8 cellular contexts compared by ENCODE assay signal in the genomic region with DNA sequence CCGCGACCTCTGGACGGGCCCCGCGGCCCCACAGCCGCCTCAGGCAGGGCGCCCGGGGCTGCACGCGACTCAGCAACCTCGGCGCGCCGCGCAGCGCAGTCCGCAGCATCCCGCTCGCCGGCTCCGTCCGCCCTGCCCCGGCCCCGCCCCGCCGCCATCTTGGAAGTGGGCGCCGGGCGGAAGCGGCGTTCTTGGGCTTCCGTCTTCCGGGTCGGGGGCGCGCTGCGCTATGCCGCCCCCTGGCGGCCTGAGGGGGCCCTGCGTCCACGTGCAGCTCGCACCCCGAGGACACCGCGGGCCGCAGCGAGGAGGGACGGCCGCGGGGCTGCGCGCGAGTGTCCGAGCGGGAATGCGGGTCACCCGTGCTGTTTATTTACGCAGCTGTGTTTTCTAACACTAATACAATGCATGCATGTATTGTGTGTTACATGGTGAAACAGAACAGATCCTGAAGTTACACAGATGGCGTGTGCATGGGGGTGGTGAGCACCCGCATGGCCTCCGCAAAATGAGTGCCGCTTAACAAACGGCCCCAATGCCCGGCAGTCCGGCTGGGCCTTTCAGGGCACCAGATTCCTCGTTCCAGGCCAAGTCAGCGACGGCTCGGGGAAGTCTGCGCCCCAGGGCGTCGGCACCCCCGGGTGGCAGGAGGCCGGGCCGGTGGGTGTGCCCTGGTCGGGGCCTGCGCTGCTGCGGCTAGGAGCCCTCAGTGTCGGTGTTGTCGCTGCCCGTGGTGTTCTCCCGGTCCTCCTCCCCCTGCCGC. TPM values are rescaled to one million over a fixed set of nuclear protein-coding genes. Genes with fewer than 3 reads are reported as not detected.
A peak's percentile ranks its signal among the peaks of the same experiment; 100 is the strongest.
DNase-seq lines count a peak whose midpoint lies in the region; ATAC-seq and TF ChIP-seq lines count a peak whose summit lies in the region.

TSS of gene DNLZ (minus strand) at position 139 of the 763 bp plus-strand sequence. CDS start at position 109, 30 bp downstream.

- TF ChIP-seq CTCF in lower lobe of right lung (IDR thresholded peaks at IDR 0.05), result peak; percentile 98

- POLR2A ChIA-PET in activated CD4-positive, alpha-beta memory T cell treated with anti-CD3 and anti-CD28 coated beads, Interleukin-2, amount 10 ng/mL, durations not matched to agents 7 days and 5 days (lab: Charles Lee), result interaction anchor here (0.9 to 2.5 kb wide), 24 partner anchors 10 to 732 kb away, joined by 3 to 23 read pairs (median 4); partner anchors contain the start of genes CAMSAP1, ENTR1, GPSM1 and PMPCA

- ATAC-seq in HG03442 (IDR thresholded peaks at IDR 0.05; ENCODE audit: unreplicated experiment), result peak; percentile 48
- peak; percentile 86 to 89 for ATAC-seq in lower lobe of right lung

- no peaks in the 10 kb centered on the region for H3K9me3 Mint-ChIP-seq in activated CD4-positive, alpha-beta memory T cell treated with anti-CD3 and anti-CD28 coated beads, Interleukin-2, amount 10 ng/mL, durations not matched to agents 7 days and 5 days

- H3K4me3 ChIP-seq in duodenal mucosa (ENCODE audit: low read depth in 1 of 2, low read length in 2 of 2), result peak within 1 kb of the TSS; percentile 56 to 77
- peak within 1 kb of the TSS; percentile 79 for H3K4me3 ChIP-seq in lower lobe of right lung

- H3K9ac ChIP-seq in duodenal mucosa (ENCODE audit: low read depth in 1 of 2, low read length in 2 of 2), result peak within 1 kb of the TSS; percentile 11 to 43

- peak within 1 kb of the TSS; percentile 88 for H3K27ac Mint-ChIP-seq in activated CD4-positive, alpha-beta memory T cell treated with anti-CD3 and anti-CD28 coated beads, Interleukin-2, amount 10 ng/mL, durations not matched to agents 7 days and 5 days

- H3K36me3 ChIP-seq in duodenal mucosa (ENCODE audit: control insufficient read depth in 1 of 2, insufficient read depth in 2 of 2, low read length in 2 of 2) (peaks cover 0 to 9% of the 10 kb centered on the region in 2 donors), lower lobe of right lung (no peaks in the 10 kb centered on the region)

- H3K27ac ChIP-seq in duodenal mucosa (ENCODE audit: low read depth, low read length) (peak within 1 kb of the TSS; percentile 78), lower lobe of right lung (peak within 1 kb of the TSS; percentile 92)

- intact Hi-C loops in lower lobe of right lung (cut with DNase I), result no loop called here

- peak within 1 kb of the TSS; percentile 82 for H3K4me3 Mint-ChIP-seq in activated CD4-positive, alpha-beta memory T cell treated with anti-CD3 and anti-CD28 coated beads, Interleukin-2, amount 10 ng/mL, durations not matched to agents 7 days and 5 days

- H3K27me3 Mint-ChIP-seq in activated CD4-positive, alpha-beta memory T cell treated with anti-CD3 and anti-CD28 coated beads, Interleukin-2, amount 10 ng/mL, durations not matched to agents 7 days and 5 days, result no peaks in the 10 kb centered on the region

- H3K4me1 ChIP-seq in duodenal mucosa (ENCODE audit: control insufficient read depth in 1 of 2, insufficient read depth in 2 of 2, low read length in 2 of 2) (peaks cover 8 to 15% of the 10 kb centered on the region in 2 donors), lower lobe of right lung (peaks cover 28% of the 10 kb centered on the region)

- H3K27me3 ChIP-seq in duodenal mucosa (ENCODE audit: control insufficient read depth in 1 of 2, insufficient read depth in 2 of 2, low read length in 2 of 2), result no peaks in the 10 kb centered on the region
- no peaks in the 10 kb centered on the region for H3K27me3 ChIP-seq in lower lobe of right lung (ENCODE audit: low read depth)

- H3K4me1 Mint-ChIP-seq in activated CD4-positive, alpha-beta memory T cell treated with anti-CD3 and anti-CD28 coated beads, Interleukin-2, amount 10 ng/mL, durations not matched to agents 7 days and 5 days, result peaks cover 6% of the 10 kb centered on the region

- DNase-seq in CD1c-positive myeloid dendritic cell (ENCODE audit: extremely low spot score), result peak; percentile 96
- peak; percentile 98 for DNase-seq in GM19240 (ENCODE audit: insufficient read length, low spot score)
- peak; percentile 84 for DNase-seq in NCI-H774 (lab: John Stamatoyannopoulos, UW)
- DNase-seq in activated CD4-positive, alpha-beta memory T cell treated with anti-CD3 and anti-CD28 coated beads, Interleukin-2, amount 10 ng/mL, durations not matched to agents 7 days and 5 days, result peak; percentile 89
- peak; percentile 89 for DNase-seq in lower lobe of right lung
- peak; percentile 73 to 84 (median 76) for DNase-seq in stimulated activated CD4-positive, alpha-beta T cell treated with anti-CD3 and anti-CD28 coated beads, TNF-alpha, amount 100 ng/mL, for 4 hours (ENCODE audit: low read depth in 3 of 3)

- no peaks in the 10 kb centered on the region for H3K36me3 Mint-ChIP-seq in activated CD4-positive, alpha-beta memory T cell treated with anti-CD3 and anti-CD28 coated beads, Interleukin-2, amount 10 ng/mL, durations not matched to agents 7 days and 5 days (ENCODE audit: low read depth)

- CTCF ChIA-PET in activated CD4-positive, alpha-beta memory T cell treated with anti-CD3 and anti-CD28 coated beads, Interleukin-2, amount 10 ng/mL, durations not matched to agents 7 days and 5 days (lab: Charles Lee), result interaction anchor here (1.0 to 2.9 kb wide), 10 partner anchors 8 to 366 kb away, joined by 3 to 31 read pairs (median 4); partner anchors contain the start of genes ENTR1, INPP5E and PMPCA

- H3K9me3 ChIP-seq in duodenal mucosa (ENCODE audit: control insufficient read depth in 1 of 2, low read length in 2 of 2) (no peaks in the 10 kb centered on the region), lower lobe of right lung (no peaks in the 10 kb centered on the region)

RNA-seq across cellular contexts. Expression of gene DNLZ, which starts in this region (rescaled TPM):
- 10 to 100 TPM; 11.5 TPM for total RNA-seq in activated CD4-positive, alpha-beta memory T cell treated with anti-CD3 and anti-CD28 coated beads, Interleukin-2, amount 10 ng/mL, durations not matched to agents 7 days and 5 days
- 12.9 TPM for total RNA-seq in lower lobe of right lung

Comparison
In these comparisons a context has a peak if more than half of its experiments do, and no peak if none do; other contexts are left out.
1. Peak in every context shown above with its lines: DNase-seq, ATAC-seq, H3K4me3 ChIP-seq and H3K27ac ChIP-seq.